ENCODE assay signal across 26 cellular contexts in genomic region chr4:8761167-8761823, GRCh38.
DNase-seq lines count a peak whose midpoint lies in the region; ATAC-seq and TF ChIP-seq lines count a peak whose summit lies in the region.
"Had no signal": no experiment of that assay in that cellular context is flagged by ENCODE, and none has a peak within 500 bp of the region (broad histone marks: within the 10 kb centered on the region; RNA-seq: fewer than 3 reads in every experiment).

No MANE protein-coding gene starts in this region.

- POLR2A ChIA-PET in WTC11 (lab: Charles Lee) = no interaction called here

- 34% methylated on average over 11 of the region's 17 CpGs for WGBS in suprapubic skin
- 42 to 54% methylated on average over 15 to 17 of the region's 17 CpGs for WGBS in thyroid gland, 2 donors

- ATAC-seq in WTC11 (no peak), left lung (no peak), GM18873 (IDR thresholded peaks at IDR 0.05; ENCODE audit: low FRiP score, unreplicated experiment) (no peak)

- TF ChIP-seq CTCF in WTC11 (IDR thresholded peaks at IDR 0.05) (no peak), left lung (IDR thresholded peaks at IDR 0.05) (no peak), suprapubic skin (IDR thresholded peaks at IDR 0.05) (no peak), thyroid gland (IDR thresholded peaks at IDR 0.05) (no peak)

- no peak for TF ChIP-seq POLR2A in suprapubic skin (IDR thresholded peaks at IDR 0.05)
- no peak for TF ChIP-seq POLR2A in thyroid gland (IDR thresholded peaks at IDR 0.05)

- no peak overlapping the region for H3K27ac ChIP-seq in left lung
- no peak overlapping the region for H3K27ac ChIP-seq in suprapubic skin
- H3K27ac ChIP-seq in thyroid gland = no peak overlapping the region
- H3K27ac ChIP-seq: prostate gland, skin epidermis had no signal

- H3K36me3 Mint-ChIP-seq in WTC11 = no peaks in the 10 kb centered on the region
- H3K36me3 Mint-ChIP-seq: activated CD4-positive, alpha-beta memory T cell treated with anti-CD3 and anti-CD28 coated beads for 36 hours had no signal

- H3K9me3 Mint-ChIP-seq in WTC11 = no peaks in the 10 kb centered on the region
- H3K9me3 Mint-ChIP-seq: activated CD4-positive, alpha-beta memory T cell treated with anti-CD3 and anti-CD28 coated beads for 36 hours; dendritic cell treated with granulocyte-macrophage colony-stimulating factor and Interleukin-4, amounts not matched to agents 40 ng/mL and 50 ng/mL, for 4 days; nephron progenitor cell had no signal

- CTCF ChIA-PET in WTC11 (lab: Charles Lee) = interaction anchor here (1.0 to 2.1 kb wide), 2 partner anchors 16 to 73 kb away, joined by 4 to 8 read pairs; no protein-coding TSS in a partner anchor

- intact Hi-C loops in left lung (cut with DNase I) (no loop called here), thyroid gland (cut with DNase I) (no loop called here)

- H3K4me3 ChIP-seq in left lung (no peak overlapping the region), suprapubic skin (no peak overlapping the region), thyroid gland (replicated peaks in 1 of 3) (no peak overlapping the region)
- H3K4me3 ChIP-seq: prostate gland, skin epidermis had no signal

- no peak overlapping the region for H3K27ac Mint-ChIP-seq in WTC11
- H3K27ac Mint-ChIP-seq: activated CD4-positive, alpha-beta memory T cell treated with anti-CD3 and anti-CD28 coated beads for 36 hours; dendritic cell treated with granulocyte-macrophage colony-stimulating factor and Interleukin-4, amounts not matched to agents 40 ng/mL and 50 ng/mL, for 4 days; nephron progenitor cell had no signal

- H3K36me3 ChIP-seq in left lung = no peaks in the 10 kb centered on the region
- H3K36me3 ChIP-seq in suprapubic skin = no peaks in the 10 kb centered on the region
- no peaks in the 10 kb centered on the region for H3K36me3 ChIP-seq in thyroid gland
- H3K36me3 ChIP-seq: prostate gland had no signal

- no peak overlapping the region for H3K4me3 Mint-ChIP-seq in WTC11
- H3K4me3 Mint-ChIP-seq: activated CD4-positive, alpha-beta memory T cell treated with anti-CD3 and anti-CD28 coated beads for 36 hours; dendritic cell treated with granulocyte-macrophage colony-stimulating factor and Interleukin-4, amounts not matched to agents 40 ng/mL and 50 ng/mL, for 4 days; nephron progenitor cell had no signal

- peak; percentile 4 for DNase-seq in activated naive CD4-positive, alpha-beta T cell treated with anti-CD3 and anti-CD28 coated beads, Interleukin-2, amount 50 U/mL, for 16 hours
- DNase-seq in activated naive CD4-positive, alpha-beta T cell treated with Interleukin-2 at 50 U/mL for 16 hours = no peak
- DNase-seq in WTC11 (ENCODE audit: low spot score) (peak; percentile 9), left lung (peak; percentile 25 to 52), suprapubic skin (ENCODE audit: low spot score in 2 of 2) (peak; percentile 43 to 67), thyroid gland (no peak)
- DNase-seq in stimulated activated naive CD4-positive, alpha-beta T cell treated with Interleukin-2 at 50 U/mL for 16 hours (lab: John Stamatoyannopoulos, UW) = no peak
- DNase-seq: activated CD4-positive, alpha-beta memory T cell treated with anti-CD3 and anti-CD28 coated beads for 36 hours; activated CD4-positive, CD25-positive, alpha-beta regulatory T cell; activated gamma-delta T cell treated with Interleukin-2 at 50 U/mL for 16 hours; amniotic stem cell; DND-41; GOT3; NCI-H146; NCI-H2171 treated with DMSO at 0.1 percent for 48 hours; NCI-H524 treated with DMSO at 0.1 percent for 48 hours; nephron progenitor cell; stimulated activated CD4-positive, alpha-beta T cell treated with anti-CD3 and anti-CD28 coated beads, Interleukin-2, amount 100 ng/mL, for 48 hours; stimulated activated naive CD4-positive, alpha-beta T cell; T-helper 9 cell; trophoblast cell had no signal

- H3K27me3 ChIP-seq in left lung (peaks cover 0 to 53% of the 10 kb centered on the region in 2 donors), suprapubic skin (peaks cover 40% of the 10 kb centered on the region), thyroid gland (no peaks in the 10 kb centered on the region)

- no peaks in the 10 kb centered on the region for H3K27me3 Mint-ChIP-seq in WTC11 (ENCODE audit: low read depth)
- H3K27me3 Mint-ChIP-seq: activated CD4-positive, alpha-beta memory T cell treated with anti-CD3 and anti-CD28 coated beads for 36 hours; dendritic cell treated with granulocyte-macrophage colony-stimulating factor and Interleukin-4, amounts not matched to agents 40 ng/mL and 50 ng/mL, for 4 days had no signal

- H3K4me1 Mint-ChIP-seq in WTC11 = no peaks in the 10 kb centered on the region

- TF ChIP-seq EP300 in suprapubic skin (IDR thresholded peaks at IDR 0.05) = no peak

- H3K9me3 ChIP-seq in left lung (no peaks in the 10 kb centered on the region), suprapubic skin (no peaks in the 10 kb centered on the region), thyroid gland (no peaks in the 10 kb centered on the region)
- H3K9me3 ChIP-seq: Caco-2, prostate gland had no signal

- H3K4me1 ChIP-seq in left lung = no peaks in the 10 kb centered on the region
- H3K4me1 ChIP-seq in suprapubic skin = no peaks in the 10 kb centered on the region
- no peaks in the 10 kb centered on the region for H3K4me1 ChIP-seq in thyroid gland
- H3K4me1 ChIP-seq: Caco-2, prostate gland had no signal

TF ChIP-seq in WTC11, 78 proteins besides CTCF, POLR2A, EP300 and RAD21:
- TF ChIP-seq ATF3 (CRISPR knock-in tag; conservative IDR thresholded peaks at IDR 0.05) (no peak), NFYB (CRISPR knock-in tag; conservative IDR thresholded peaks at IDR 0.05; ENCODE audit: low read depth) (no peak), ZNF671 (CRISPR knock-in tag; IDR thresholded peaks at IDR 0.05) (no peak), CREM (CRISPR knock-in tag; IDR thresholded peaks at IDR 0.05) (no peak), ETV6 (CRISPR knock-in tag; IDR thresholded peaks at IDR 0.05) (no peak), ZNF396 (CRISPR knock-in tag; IDR thresholded peaks at IDR 0.05; ENCODE audit: borderline replicate concordance) (no peak), JAZF1 (CRISPR knock-in tag; IDR thresholded peaks at IDR 0.05) (no peak), E2F1 (CRISPR knock-in tag; IDR thresholded peaks at IDR 0.05) (no peak), ARID4B (CRISPR knock-in tag; IDR thresholded peaks at IDR 0.05; ENCODE audit: borderline replicate concordance) (no peak)

Comparison
In these comparisons a context has a peak if more than half of its experiments do, and no peak if none do; other contexts are left out.
1. DNase-seq: peak in activated naive CD4-positive, alpha-beta T cell treated with anti-CD3 and anti-CD28 coated beads, Interleukin-2, amount 50 U/mL, for 16 hours (single experiment), WTC11 (single experiment), left lung (2 of 2) and suprapubic skin (2 of 2); none in activated naive CD4-positive, alpha-beta T cell treated with Interleukin-2 at 50 U/mL for 16 hours (single experiment), thyroid gland (0 of 2) and stimulated activated naive CD4-positive, alpha-beta T cell treated with Interleukin-2 at 50 U/mL for 16 hours (single experiment).